ENCODE assay signal across 1 cellular context in the genomic region with DNA sequence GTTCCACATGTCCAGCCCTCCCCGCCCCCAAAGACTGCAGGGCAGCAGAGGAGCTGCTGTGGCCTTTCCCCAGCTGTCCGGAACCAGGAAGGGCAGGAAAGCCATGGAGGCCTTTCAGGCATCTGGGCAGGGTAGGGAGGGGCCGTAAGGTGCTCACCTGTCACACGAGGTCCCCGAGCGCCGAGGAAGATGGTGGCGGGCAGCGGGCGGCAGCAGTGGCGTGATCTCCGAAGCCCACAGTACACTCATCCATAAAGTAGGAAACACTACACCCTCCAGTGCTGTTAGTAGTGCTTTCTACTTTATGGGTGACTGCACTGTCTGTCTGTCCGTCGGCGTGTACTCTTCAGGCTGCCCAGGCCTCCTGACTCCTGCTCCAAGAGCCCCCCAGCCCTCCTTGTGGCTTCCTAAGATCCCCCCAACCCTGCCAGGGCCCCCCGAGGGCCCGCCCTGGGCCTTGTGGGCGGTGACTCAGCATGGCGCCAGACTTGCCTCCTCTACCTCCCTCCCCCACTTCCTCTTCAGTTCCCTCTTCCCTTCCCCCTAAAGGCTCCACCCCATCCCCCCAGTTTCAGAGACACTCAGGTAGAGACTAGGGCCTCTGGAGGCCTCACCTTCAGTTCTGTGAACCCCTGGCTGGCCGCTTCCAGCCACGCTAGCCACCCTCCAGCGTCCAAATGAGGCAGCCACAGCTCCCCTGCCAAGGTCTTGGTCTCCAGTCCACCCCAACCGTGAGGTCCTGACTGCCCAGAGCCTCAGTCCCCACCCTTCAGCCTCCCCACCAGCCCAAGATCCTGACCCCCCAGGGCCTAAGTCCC.
TF ChIP-seq lines count a peak whose summit lies in the region.

No MANE protein-coding gene starts in this region.

TF ChIP-seq in SK-N-SH treated with all-trans-retinoic acid at 6 μM for 48 hours, 23 proteins besides CTCF, POLR2A, EP300 and RAD21 (continued from another document):
- TF ChIP-seq CSDC2 (CRISPR knock-in tag; IDR thresholded peaks at IDR 0.05) (no peak), PPARA (CRISPR knock-in tag; IDR thresholded peaks at IDR 0.05; ENCODE audit: borderline replicate concordance) (no peak), ZNF8 (CRISPR knock-in tag; IDR thresholded peaks at IDR 0.05) (no peak), SNAI2 (CRISPR knock-in tag; IDR thresholded peaks at IDR 0.05) (no peak), ARNTL (CRISPR knock-in tag; IDR thresholded peaks at IDR 0.05; ENCODE audit: borderline replicate concordance, low read depth) (no peak)
- TF ChIP-seq, protein P1, sequence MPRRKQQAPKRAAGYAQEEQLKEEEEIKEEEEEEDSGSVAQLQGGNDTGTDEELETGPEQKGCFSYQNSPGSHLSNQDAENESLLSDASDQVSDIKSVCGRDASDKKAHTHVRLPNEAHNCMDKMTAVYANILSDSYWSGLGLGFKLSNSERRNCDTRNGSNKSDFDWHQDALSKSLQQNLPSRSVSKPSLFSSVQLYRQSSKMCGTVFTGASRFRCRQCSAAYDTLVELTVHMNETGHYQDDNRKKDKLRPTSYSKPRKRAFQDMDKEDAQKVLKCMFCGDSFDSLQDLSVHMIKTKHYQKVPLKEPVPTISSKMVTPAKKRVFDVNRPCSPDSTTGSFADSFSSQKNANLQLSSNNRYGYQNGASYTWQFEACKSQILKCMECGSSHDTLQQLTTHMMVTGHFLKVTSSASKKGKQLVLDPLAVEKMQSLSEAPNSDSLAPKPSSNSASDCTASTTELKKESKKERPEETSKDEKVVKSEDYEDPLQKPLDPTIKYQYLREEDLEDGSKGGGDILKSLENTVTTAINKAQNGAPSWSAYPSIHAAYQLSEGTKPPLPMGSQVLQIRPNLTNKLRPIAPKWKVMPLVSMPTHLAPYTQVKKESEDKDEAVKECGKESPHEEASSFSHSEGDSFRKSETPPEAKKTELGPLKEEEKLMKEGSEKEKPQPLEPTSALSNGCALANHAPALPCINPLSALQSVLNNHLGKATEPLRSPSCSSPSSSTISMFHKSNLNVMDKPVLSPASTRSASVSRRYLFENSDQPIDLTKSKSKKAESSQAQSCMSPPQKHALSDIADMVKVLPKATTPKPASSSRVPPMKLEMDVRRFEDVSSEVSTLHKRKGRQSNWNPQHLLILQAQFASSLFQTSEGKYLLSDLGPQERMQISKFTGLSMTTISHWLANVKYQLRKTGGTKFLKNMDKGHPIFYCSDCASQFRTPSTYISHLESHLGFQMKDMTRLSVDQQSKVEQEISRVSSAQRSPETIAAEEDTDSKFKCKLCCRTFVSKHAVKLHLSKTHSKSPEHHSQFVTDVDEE (CRISPR knock-in tag; IDR thresholded peaks at IDR 0.05), result no peak
